1 cellular context compared by ENCODE assay signal in genomic region chr6:146881228-146882181, GRCh38.
A peak's percentile ranks its signal among the peaks of the same experiment; 100 is the strongest.
TF ChIP-seq lines count a peak whose summit lies in the region.

No MANE protein-coding gene starts in this region.

TF ChIP-seq in K562, 482 proteins besides CTCF, POLR2A, EP300 and RAD21 (continued from another document and continues in another):
- TF ChIP-seq VEZF1 (CRISPR knock-in tag; IDR thresholded peaks at IDR 0.05) (0 out of 2 replicates have a peak, but pooled peaks have one; percentile 5), MGA (IDR thresholded peaks at IDR 0.05) (0 out of 2 replicates have a peak, but pooled peaks have one; percentile 34), ATF6 (CRISPR knock-in tag; IDR thresholded peaks at IDR 0.05) (no peak), RFX1 (IDR thresholded peaks at IDR 0.05) (no peak), SPI1 (IDR thresholded peaks at IDR 0.05; ENCODE audit: borderline replicate concordance, low read depth, low read length) (no peak), LCOR (CRISPR knock-in tag; IDR thresholded peaks at IDR 0.05) (no peak), ZBTB9 (CRISPR knock-in tag; IDR thresholded peaks at IDR 0.05) (0 out of 2 replicates have a peak, but pooled peaks have one; percentile 18), BCOR (IDR thresholded peaks at IDR 0.05) (no peak), NFE2L1 (tag; IDR thresholded peaks at IDR 0.05; ENCODE audit: borderline replicate concordance, low read depth) (no peak), MAZ (CRISPR knock-in tag; conservative IDR thresholded peaks at IDR 0.05 in 1 of 2, IDR thresholded peaks at IDR 0.05 in 1 of 2) (no peak; a peak in 2 of 4 replicates), ZNF407 (IDR thresholded peaks at IDR 0.05; ENCODE audit: low read depth) (no peak), NR3C1 (CRISPR knock-in tag; IDR thresholded peaks at IDR 0.05) (no peak), RBBP5 (IDR thresholded peaks at IDR 0.05; ENCODE audit: borderline replicate concordance, insufficient read depth, low read length, poor library complexity, severe bottlenecking) (no peak), BRD4 (IDR thresholded peaks at IDR 0.05) (no peak; the same call in 1 of the 2 replicates), EP400 (IDR thresholded peaks at IDR 0.05) (no peak), DACH1 (IDR thresholded peaks at IDR 0.05; ENCODE audit: partially characterized antibody) (peak; percentile 98), CHD2 (IDR thresholded peaks at IDR 0.05; ENCODE audit: low read depth, low read length) (no peak), TRIM24 (IDR thresholded peaks at IDR 0.05) (0 out of 4 replicates have a peak, but pooled peaks have one; percentile 22 to 51), SMARCE1 (IDR thresholded peaks at IDR 0.05) (peak; percentile 13; the same call in 1 of the 2 replicates), ZNF280A (IDR thresholded peaks at IDR 0.05; ENCODE audit: low read depth, partially characterized antibody) (no peak), THAP7 (CRISPR knock-in tag; IDR thresholded peaks at IDR 0.05) (0 out of 2 replicates have a peak, but pooled peaks have one; percentile 27), BHLHE40 (IDR thresholded peaks at IDR 0.05; ENCODE audit: low read length) (no peak), ETV5 (CRISPR knock-in tag; IDR thresholded peaks at IDR 0.05; ENCODE audit: low read depth) (peak; percentile 54; the same call in 1 of the 2 replicates), MXI1 (IDR thresholded peaks at IDR 0.05; ENCODE audit: low read depth, low read length) (no peak), ZKSCAN8 (CRISPR knock-in tag; IDR thresholded peaks at IDR 0.05) (no peak), MEIS2 (IDR thresholded peaks at IDR 0.05; ENCODE audit: partially characterized antibody) (peak; percentile 55), GABPB2 (CRISPR knock-in tag; conservative IDR thresholded peaks at IDR 0.05) (no peak)
